ENCODE assay signal across 10 cellular contexts in the genomic region with DNA sequence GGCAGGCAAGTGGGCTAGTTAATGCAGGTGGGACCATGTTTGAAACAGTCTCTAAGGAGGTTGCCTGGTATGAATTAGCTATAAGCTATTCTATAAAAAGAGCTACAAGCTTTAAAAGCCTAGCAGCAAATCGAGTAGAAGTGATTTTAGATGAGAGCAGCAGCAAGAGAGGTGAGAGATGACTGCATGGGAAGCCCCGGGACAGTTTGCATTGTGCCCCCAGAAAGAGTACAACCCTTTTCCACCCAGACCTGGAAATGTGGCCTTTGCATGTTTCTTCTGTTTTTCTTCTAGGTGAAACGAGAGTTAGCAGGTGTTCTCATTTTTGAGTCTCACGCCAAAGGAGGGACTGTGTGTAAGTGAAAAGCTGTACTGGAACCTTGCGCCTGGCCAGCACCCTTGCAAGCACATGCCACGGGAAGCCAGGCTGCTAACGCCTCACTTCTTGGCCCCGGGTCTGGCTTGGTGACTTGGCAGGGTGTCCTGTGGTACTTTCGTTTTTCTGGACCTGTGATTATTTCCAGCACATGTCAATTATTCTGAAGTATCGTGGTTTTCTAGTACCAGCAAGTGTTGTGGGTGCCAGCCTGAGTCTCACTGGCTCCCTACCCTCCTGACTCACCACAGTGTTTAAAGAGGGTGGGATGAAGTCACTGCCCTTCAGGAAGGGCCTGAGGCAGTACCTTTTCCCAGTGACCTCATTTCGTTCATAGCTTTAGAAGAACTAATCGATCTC.
DNase-seq lines count a peak whose midpoint lies in the region; ATAC-seq and TF ChIP-seq lines count a peak whose summit lies in the region.
"Had no signal": no experiment of that assay in that cellular context is flagged by ENCODE, and none has a peak within 500 bp of the region (broad histone marks: within the 10 kb centered on the region; RNA-seq: fewer than 3 reads in every experiment).

No MANE protein-coding gene starts in this region.

- in situ Hi-C loops in IMR-90 (cut with MboI; ENCODE audit: low sequenced_read_pairs), result no loop called here

- H2BK12ac ChIP-seq in mesenchymal stem cell (ENCODE audit: low read length in 2 of 2), result peak overlapping the region in 1 of 2 experiments; percentile 28

- no peak overlapping the region for H4K91ac ChIP-seq in IMR-90 (ENCODE audit: insufficient read depth, low read depth, low read length)
- H4K91ac ChIP-seq in mesenchymal stem cell (ENCODE audit: low read length), result peak overlapping the region; percentile 14

- no peak for TF ChIP-seq POLR2A in IMR-90 (IDR thresholded peaks at IDR 0.05; ENCODE audit: low read depth, low read length)

- H2BK20ac ChIP-seq in IMR-90 (ENCODE audit: low read depth, low read length), result no peak overlapping the region

- ATAC-seq in IMR-90 (ENCODE audit: low read depth), result peak; percentile 87

- H3K18ac ChIP-seq in IMR-90 (ENCODE audit: low read depth, low read length) (no peak overlapping the region), mesenchymal stem cell (ENCODE audit: low read depth in 1 of 2, low read length in 2 of 2) (peak overlapping the region in 1 of 2 experiments; percentile 64)

- H3K14ac ChIP-seq in IMR-90 (replicated peaks; ENCODE audit: low read depth, low read length), result no peak overlapping the region
- H3K14ac ChIP-seq in mesenchymal stem cell (ENCODE audit: low read length in 2 of 2), result no peak overlapping the region

- no peak overlapping the region for H2AK9ac ChIP-seq in IMR-90 (replicated peaks; ENCODE audit: low read depth, low read length, poor library complexity)

- POLR2A ChIA-PET in IMR-90 (lab: Charles Lee; ENCODE audit: unreplicated experiment), result no interaction called here

- H4K8ac ChIP-seq in IMR-90 (ENCODE audit: low read depth in 2 of 2, low read length in 2 of 2) (peak overlapping the region in 1 of 2 experiments; percentile 10; a peak in 1 of 4 replicates), mesenchymal stem cell (ENCODE audit: low read length) (no peak overlapping the region)

- H3K56ac ChIP-seq in IMR-90 (ENCODE audit: extremely low read depth, insufficient read depth, low read length), result no peak overlapping the region

- intact Hi-C loops in IMR-90 (cut with micrococcal nuclease) (loop anchor here (2.0 kb wide), 1 partner anchor 25 kb away; no protein-coding TSS in a partner anchor), ascending aorta (cut with DNase I) (no loop called here)

- peaks cover 5% of the 10 kb centered on the region for H3K4me1 ChIP-seq in IMR-90 (ENCODE audit: control insufficient read depth, insufficient read depth, low read length)
- no peaks in the 10 kb centered on the region for H3K4me1 ChIP-seq in ascending aorta
- peaks cover 3% of the 10 kb centered on the region for H3K4me1 ChIP-seq in mesenchymal stem cell (ENCODE audit: control insufficient read depth, insufficient read depth, low read depth, low read length)

- H2AK5ac ChIP-seq in IMR-90 (ENCODE audit: low read depth, low read length), result no peak overlapping the region
- H2AK5ac ChIP-seq in mesenchymal stem cell (ENCODE audit: low read length, severe bottlenecking), result no peak overlapping the region

- H2BK120ac ChIP-seq in IMR-90 (ENCODE audit: low read depth, low read length) (no peak overlapping the region; the same call in 1 of the 2 replicates), mesenchymal stem cell (ENCODE audit: low read depth, low read length) (no peak overlapping the region)

- BruUV-seq in IMR-90 (replicated peaks; lab: Mats Ljungman, UMichigan), result no TSS peak

- CTCF ChIA-PET in IMR-90 (lab: Yijun Ruan, JAX), result interaction anchor here (0.8 to 1.1 kb wide), 3 partner anchors 16 to 53 kb away, joined by 3 read pairs; no protein-coding TSS in a partner anchor

- no peak overlapping the region for H3K9ac ChIP-seq in IMR-90 (ENCODE audit: low read depth, low read length)
- H3K9ac ChIP-seq in mesenchymal stem cell (ENCODE audit: low read length), result no peak overlapping the region

- dilution Hi-C loops in IMR-90 (cut with HindIII; ENCODE audit: low sequenced_read_pairs, unreplicated experiment), result no loop called here

- H4K20me1 ChIP-seq in IMR-90 (ENCODE audit: insufficient read depth, low read length), result no peaks in the 10 kb centered on the region

- no peak overlapping the region for H4K5ac ChIP-seq in IMR-90 (ENCODE audit: low read depth, low read length)

- H3K9me1 ChIP-seq in IMR-90 (ENCODE audit: insufficient read depth, low read length), result no peaks in the 10 kb centered on the region

- no peaks in the 10 kb centered on the region for H3K27me3 ChIP-seq in IMR-90 (ENCODE audit: control insufficient read depth, insufficient read depth, low read length)
- H3K27me3 ChIP-seq in ascending aorta, result no peaks in the 10 kb centered on the region
- no peaks in the 10 kb centered on the region for H3K27me3 ChIP-seq in mesenchymal stem cell (ENCODE audit: control insufficient read depth in 1 of 2, insufficient read depth in 1 of 2, low read length in 2 of 2)
- H3K27me3 ChIP-seq: dorsolateral prefrontal cortex had no signal

- H3K27ac ChIP-seq in IMR-90 (ENCODE audit: insufficient read depth, low read length) (no peak overlapping the region), ascending aorta (peak overlapping the region; percentile 20 to 53), mesenchymal stem cell (ENCODE audit: low read length, poor library complexity, severe bottlenecking) (no peak overlapping the region)

- TF ChIP-seq RAD21 in IMR-90 (IDR thresholded peaks at IDR 0.05; ENCODE audit: low read length), result no peak

- H2BK5ac ChIP-seq in IMR-90 (ENCODE audit: low read depth, low read length, poor library complexity, severe bottlenecking) (no peak overlapping the region), mesenchymal stem cell (ENCODE audit: low read depth, low read length, poor library complexity, severe bottlenecking) (no peak overlapping the region)

- H2AFZ ChIP-seq in IMR-90 (replicated peaks; ENCODE audit: low read length, poor library complexity) (peak overlapping the region; percentile 5), mesenchymal stem cell (ENCODE audit: low read depth, low read length) (no peak overlapping the region)

- H3K4me2 ChIP-seq in IMR-90 (ENCODE audit: low read depth, low read length) (no peak overlapping the region), mesenchymal stem cell (ENCODE audit: low read length, poor library complexity, severe bottlenecking) (no peak overlapping the region)

- H3K79me1 ChIP-seq in IMR-90 (ENCODE audit: low read depth in 1 of 2, low read length in 2 of 2), result no peaks in the 10 kb centered on the region
- H3K79me1 ChIP-seq in mesenchymal stem cell (replicated peaks; ENCODE audit: low read length, poor library complexity, severe bottlenecking), result no peaks in the 10 kb centered on the region

- H3K4me3 ChIP-seq in IMR-90 (ENCODE audit: insufficient read depth, low read depth, low read length) (no peak overlapping the region), ascending aorta (peak overlapping the region in 1 of 2 donors; percentile 48), mesenchymal stem cell (ENCODE audit: insufficient read depth in 1 of 2, low read depth in 1 of 2, low read length in 2 of 2) (no peak overlapping the region)
- H3K4me3 ChIP-seq: dorsolateral prefrontal cortex had no signal

- WGBS in IMR-90 (ENCODE audit: extremely low coverage in 2 of 2, insufficient read length in 1 of 2), 2 experiments, result 81% methylated on average over 4 of the region's 12 CpGs; no CpG with 5 or more reads in 1 of the 2 experiments
- WGBS in mesenchymal stem cell, result 69% methylated on average over 10 of the region's 12 CpGs

- H3K23ac ChIP-seq in IMR-90 (ENCODE audit: low read depth, low read length) (no peak overlapping the region), mesenchymal stem cell (ENCODE audit: low read length in 2 of 2) (no peak overlapping the region)

- TF ChIP-seq CTCF in IMR-90 (conservative IDR thresholded peaks at IDR 0.05; ENCODE audit: low read depth, low read length) (no peak), ascending aorta (IDR thresholded peaks at IDR 0.05) (no peak)

- H3K36me3 ChIP-seq in IMR-90 (ENCODE audit: control insufficient read depth, insufficient read depth, low read length) (no peaks in the 10 kb centered on the region), ascending aorta (no peaks in the 10 kb centered on the region), mesenchymal stem cell (ENCODE audit: control insufficient read depth in 1 of 2, insufficient read depth in 2 of 2, low read depth in 1 of 2, low read length in 2 of 2) (no peaks in the 10 kb centered on the region)

- H3K9me3 ChIP-seq in IMR-90 (ENCODE audit: control insufficient read depth, insufficient read depth, low read length) (no peaks in the 10 kb centered on the region), ascending aorta (no peaks in the 10 kb centered on the region), mesenchymal stem cell (ENCODE audit: control insufficient read depth, low read length) (no peaks in the 10 kb centered on the region)

- H2BK15ac ChIP-seq in IMR-90 (ENCODE audit: low read depth, low read length) (no peak overlapping the region), mesenchymal stem cell (ENCODE audit: low read depth, poor library complexity, severe bottlenecking) (peak overlapping the region; percentile 9)

- DNase-seq in DMS53 treated with DMSO at 0.1 percent for 48 hours (lab: John Stamatoyannopoulos, UW; ENCODE audit: unreplicated experiment) (peak; percentile 85), IMR-90 (peak; percentile 63), ascending aorta (ENCODE audit: low spot score in 2 of 2) (peak in 1 of 2 donors; percentile 68), mesenchymal stem cell (peak; percentile 63), NCI-H748 (lab: John Stamatoyannopoulos, UW; ENCODE audit: unreplicated experiment) (no peak), NCI-H524 (lab: John Stamatoyannopoulos, UW) (no peak), activated gamma-delta T cell (lab: John Stamatoyannopoulos, UW) (no peak), GM19238 (ENCODE audit: insufficient read length, low spot score) (no peak)
- DNase-seq: natural killer cell had no signal

- H3K4ac ChIP-seq in IMR-90 (ENCODE audit: low read depth, low read length), result no peak overlapping the region
- no peak overlapping the region for H3K4ac ChIP-seq in mesenchymal stem cell (ENCODE audit: low read depth in 1 of 2, low read length in 2 of 2)

TF ChIP-seq in IMR-90, 13 proteins besides CTCF, POLR2A, EP300 and RAD21 (continues in another document):
- no peak for TF ChIP-seq CEBPB (IDR thresholded peaks at IDR 0.05; ENCODE audit: low read depth, low read length)
- TF ChIP-seq FOS (IDR thresholded peaks at IDR 0.05; ENCODE audit: low read depth, low read length), result no peak
- no peak for TF ChIP-seq BHLHE40 (IDR thresholded peaks at IDR 0.05; ENCODE audit: low read depth, low read length)
- no peak for TF ChIP-seq SMC3 (IDR thresholded peaks at IDR 0.05; ENCODE audit: low read depth, low read length)
- no peak for TF ChIP-seq RCOR1 (IDR thresholded peaks at IDR 0.05; ENCODE audit: insufficient replicate concordance, low read length)
- TF ChIP-seq NFE2L2 (IDR thresholded peaks at IDR 0.05; ENCODE audit: low read depth, low read length), result no peak
- TF ChIP-seq MAZ (IDR thresholded peaks at IDR 0.05; ENCODE audit: borderline replicate concordance, low read depth, low read length), result no peak

Comparison
In these comparisons a context has a peak if more than half of its experiments do, and no peak if none do; other contexts are left out.
1. DNase-seq: peak in DMS53 treated with DMSO at 0.1 percent for 48 hours (single experiment), IMR-90 (single experiment) and mesenchymal stem cell (single experiment); none in NCI-H748 (single experiment), NCI-H524 (0 of 2), activated gamma-delta T cell (single experiment) and GM19238 (single experiment).
2. H3K27ac ChIP-seq: peak in ascending aorta (2 of 2); none in IMR-90 (single experiment) and mesenchymal stem cell (single experiment).